Comparison of ENCODE assay signal across 1 cellular context in the genomic region with DNA sequence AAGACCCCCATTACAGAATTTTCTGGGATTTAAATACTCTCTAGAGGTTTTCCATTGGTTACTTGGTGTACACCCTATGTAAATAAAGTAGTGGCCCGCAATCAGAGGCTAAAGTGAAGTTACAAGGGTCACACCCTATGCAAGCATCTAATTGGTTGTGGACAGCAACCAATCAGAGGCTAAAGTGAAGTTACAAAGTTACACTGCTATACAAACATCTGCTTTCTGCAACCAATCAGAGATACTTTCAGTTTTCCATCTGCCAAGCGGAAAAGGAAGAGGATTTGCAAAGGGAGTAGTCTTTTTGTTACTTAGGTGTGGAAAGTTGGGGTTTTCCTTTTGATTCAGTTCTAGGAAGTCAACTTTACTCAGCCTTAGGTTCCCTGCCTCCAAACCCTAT.
TF ChIP-seq lines count a peak whose summit lies in the region.

No MANE protein-coding gene starts in this region.

TF ChIP-seq in H1, 55 proteins besides CTCF, POLR2A, EP300 and RAD21 (continued from another document):
- TF ChIP-seq USF2 (IDR thresholded peaks at IDR 0.05; ENCODE audit: low read length) (no peak), CEBPB (IDR thresholded peaks at IDR 0.05; ENCODE audit: low read depth, low read length) (no peak), SIX5 (IDR thresholded peaks at IDR 0.05; ENCODE audit: low read depth, low read length) (no peak), SP2 (IDR thresholded peaks at IDR 0.05; ENCODE audit: low read length) (no peak), TCF12 (IDR thresholded peaks at IDR 0.05; ENCODE audit: low read depth, low read length) (no peak)
